20 cellular contexts compared by ENCODE assay signal in the genomic region with DNA sequence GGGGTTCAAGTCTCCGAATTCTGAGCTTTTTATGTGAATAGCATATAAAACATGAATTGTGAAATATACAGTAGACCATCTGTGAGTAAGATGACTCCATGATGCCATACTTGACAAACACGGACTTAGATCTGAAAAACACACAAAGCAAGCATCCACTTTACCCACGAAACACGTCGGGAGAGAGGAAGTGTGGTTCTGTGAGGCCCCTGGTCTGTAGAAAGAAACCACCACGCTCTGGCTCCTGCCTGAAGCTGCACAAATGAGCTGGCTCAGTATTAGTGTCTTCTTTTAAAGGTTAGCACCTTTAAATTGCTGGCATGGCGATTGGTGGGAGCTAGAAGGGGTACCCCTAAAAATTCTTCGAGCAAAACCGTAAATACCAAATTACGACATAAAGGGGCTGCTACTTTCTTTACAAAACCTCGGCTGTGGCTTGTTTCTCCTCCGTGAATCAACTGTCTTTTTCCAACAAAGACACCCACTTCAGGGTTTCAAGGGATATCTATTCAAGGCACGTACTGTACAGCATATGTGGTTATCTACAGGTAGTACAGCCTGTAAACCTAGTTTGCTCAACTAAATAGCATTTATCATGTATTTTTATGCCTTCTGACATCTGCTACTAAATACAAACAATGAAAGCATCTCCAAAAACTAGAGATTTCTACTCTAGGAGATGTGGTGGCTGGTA.
DNase-seq lines count a peak whose midpoint lies in the region; ATAC-seq and TF ChIP-seq lines count a peak whose summit lies in the region.
"Had no signal": no experiment of that assay in that cellular context is flagged by ENCODE, and none has a peak within 500 bp of the region (broad histone marks: within the 10 kb centered on the region; RNA-seq: fewer than 3 reads in every experiment).

No MANE protein-coding gene starts in this region.

- TF ChIP-seq CTCF in CD14-positive monocyte (IDR thresholded peaks at IDR 0.05) (no peak), tibial artery (IDR thresholded peaks at IDR 0.05) (no peak)
- TF ChIP-seq CTCF in CD8-positive, alpha-beta T cell (IDR thresholded peaks at IDR 0.05): no peak

- H3K27ac ChIP-seq in CD8-positive, alpha-beta T cell (ENCODE audit: low read depth, low read length): no peak overlapping the region
- no peak overlapping the region for H3K27ac ChIP-seq in tibial artery
- H3K27ac ChIP-seq: esophagus muscularis mucosa, SJCRH30 had no signal

- H3K9me3 ChIP-seq in CD8-positive, alpha-beta T cell (ENCODE audit: low read length): no peaks in the 10 kb centered on the region
- no peaks in the 10 kb centered on the region for H3K9me3 ChIP-seq in tibial artery
- H3K9me3 ChIP-seq: BE2C, esophagus muscularis mucosa, HAP-1, SJCRH30 had no signal

- ATAC-seq in CD8-positive, alpha-beta T cell: peak; percentile 57
- ATAC-seq in memory B cell (ENCODE audit: low read depth) (no peak), HG02938 (IDR thresholded peaks at IDR 0.05; ENCODE audit: unreplicated experiment) (no peak)

- H3K36me3 Mint-ChIP-seq in CD14-positive monocyte (peaks cover 0 to 13% of the 10 kb centered on the region in 2 donors), memory B cell (peaks cover 18% of the 10 kb centered on the region)
- H3K36me3 Mint-ChIP-seq in CD8-positive, alpha-beta T cell: peaks cover 2% of the 10 kb centered on the region

- H3K9me3 Mint-ChIP-seq in CD14-positive monocyte (no peaks in the 10 kb centered on the region), memory B cell (no peaks in the 10 kb centered on the region)
- no peaks in the 10 kb centered on the region for H3K9me3 Mint-ChIP-seq in CD8-positive, alpha-beta T cell
- H3K9me3 Mint-ChIP-seq: activated T-cell treated with anti-CD3 and anti-CD28 coated beads, Interleukin-2, amount 50 U/mL, for 4 hours had no signal

- H3K36me3 ChIP-seq in CD8-positive, alpha-beta T cell (ENCODE audit: insufficient read depth, low read length): no peaks in the 10 kb centered on the region
- H3K36me3 ChIP-seq in tibial artery: no peaks in the 10 kb centered on the region
- H3K36me3 ChIP-seq: BE2C, cardiac muscle cell, esophagus muscularis mucosa, HAP-1, SJCRH30 had no signal

- no peaks in the 10 kb centered on the region for H3K27me3 ChIP-seq in CD8-positive, alpha-beta T cell (ENCODE audit: insufficient read depth, low read length)
- H3K27me3 ChIP-seq in tibial artery: no peaks in the 10 kb centered on the region
- H3K27me3 ChIP-seq: BE2C, cardiac muscle cell, esophagus muscularis mucosa had no signal

- H3K4me3 ChIP-seq in CD8-positive, alpha-beta T cell (ENCODE audit: low read depth, low read length): no peak overlapping the region
- no peak overlapping the region for H3K4me3 ChIP-seq in tibial artery
- H3K4me3 ChIP-seq: cardiac muscle cell, esophagus muscularis mucosa, HAP-1, lung, SJCRH30, smooth muscle cell had no signal

- H3K27me3 Mint-ChIP-seq in CD14-positive monocyte (ENCODE audit: low read depth in 3 of 3) (no peaks in the 10 kb centered on the region), memory B cell (no peaks in the 10 kb centered on the region)
- peaks cover 3% of the 10 kb centered on the region for H3K27me3 Mint-ChIP-seq in CD8-positive, alpha-beta T cell (ENCODE audit: low read depth)

- H3K4me3 Mint-ChIP-seq in CD14-positive monocyte: peak overlapping the region; percentile 65 to 87
- peak overlapping the region; percentile 51 for H3K4me3 Mint-ChIP-seq in CD8-positive, alpha-beta T cell
- no peak overlapping the region for H3K4me3 Mint-ChIP-seq in memory B cell
- H3K4me3 Mint-ChIP-seq: activated T-cell treated with anti-CD3 and anti-CD28 coated beads, Interleukin-2, amount 50 U/mL, for 4 hours had no signal

- H3K4me1 Mint-ChIP-seq in CD14-positive monocyte: peaks cover 30% of the 10 kb centered on the region
- peaks cover 16% of the 10 kb centered on the region for H3K4me1 Mint-ChIP-seq in CD8-positive, alpha-beta T cell (ENCODE audit: low read depth)
- H3K4me1 Mint-ChIP-seq in memory B cell: peaks cover 42% of the 10 kb centered on the region

- H3K4me1 ChIP-seq in CD8-positive, alpha-beta T cell (ENCODE audit: insufficient read depth, low read length): no peaks in the 10 kb centered on the region
- peaks cover 0 to 27% (median 0%) of the 10 kb centered on the region in 4 donors for H3K4me1 ChIP-seq in tibial artery
- H3K4me1 ChIP-seq: BE2C, HAP-1, SJCRH30 had no signal

- POLR2A ChIA-PET in CD8-positive, alpha-beta T cell (lab: Charles Lee): interaction anchor here (2.0 kb wide), 1 partner anchor 9 kb away, joined by 6 read pairs; no protein-coding TSS in a partner anchor

- DNase-seq in CD14-positive monocyte (ENCODE audit: low spot score): no peak
- DNase-seq in CD8-positive, alpha-beta T cell: peak in 1 of 7 experiments; percentile 4
- DNase-seq in NOMO-1 treated with DMSO at 0.1 percent for 48 hours (lab: John Stamatoyannopoulos, UW; ENCODE audit: unreplicated experiment): peak; percentile 77
- no peak for DNase-seq in memory B cell (ENCODE audit: low spot score in 2 of 2)
- DNase-seq in tibial artery: no peak
- no peak for DNase-seq in ureter (ENCODE audit: low spot score)
- no peak for DNase-seq in NCI-H2029 (lab: John Stamatoyannopoulos, UW)
- DNase-seq: activated T-cell treated with anti-CD3 and anti-CD28 coated beads, Interleukin-2, amount 50 U/mL, for 4 hours; BE2C; DMS153; glutamatergic neuron; NCI-H446; SJCRH30; trophoblast cell had no signal

- H3K27ac Mint-ChIP-seq in CD14-positive monocyte (peak overlapping the region in 3 of 7 donors; percentile 12 to 72 (median 26)), memory B cell (peak overlapping the region; percentile 1)
- peak overlapping the region; percentile 28 for H3K27ac Mint-ChIP-seq in CD8-positive, alpha-beta T cell

- intact Hi-C loops in CD14-positive monocyte (cut with micrococcal nuclease) (no loop called here), tibial artery (cut with DNase I; ENCODE audit: low total_unique reads) (no loop called here)
- intact Hi-C loops in CD8-positive, alpha-beta T cell (cut with DNase I, micrococcal nuclease): no loop called here

- CTCF ChIA-PET in CD8-positive, alpha-beta T cell (lab: Charles Lee): no interaction called here
